ENCODE assay signal across 8 cellular contexts in genomic region chr6:33430991-33431879, GRCh38. TPM values are rescaled to one million over a fixed set of nuclear protein-coding genes. Genes with fewer than 3 reads are reported as not detected.
DNase-seq lines count a peak whose midpoint lies in the region; ATAC-seq and TF ChIP-seq lines count a peak whose summit lies in the region.

No MANE protein-coding gene starts in this region.

- peak overlapping the region; percentile 13 for H3K9ac ChIP-seq in endodermal cell (ENCODE audit: extremely low read depth, low read length, poor library complexity, severe bottlenecking)

- no peaks in the 10 kb centered on the region for H3K9me3 Mint-ChIP-seq in activated CD8-positive, alpha-beta T cell treated with anti-CD3 and anti-CD28 coated beads for 36 hours
- no peaks in the 10 kb centered on the region for H3K9me3 Mint-ChIP-seq in endodermal cell
- H3K9me3 Mint-ChIP-seq in naive thymus-derived CD8-positive, alpha-beta T cell = no peaks in the 10 kb centered on the region

- H3K27ac ChIP-seq in endodermal cell (ENCODE audit: low read depth, low read length) (peak overlapping the region; percentile 82), stomach (peak overlapping the region in 2 of 5 donors; percentile 65 to 82)

- peak overlapping the region; percentile 88 for H3K4me3 Mint-ChIP-seq in activated CD8-positive, alpha-beta T cell treated with anti-CD3 and anti-CD28 coated beads for 36 hours
- H3K4me3 Mint-ChIP-seq in endodermal cell = peak overlapping the region; percentile 51
- H3K4me3 Mint-ChIP-seq in naive thymus-derived CD8-positive, alpha-beta T cell = peak overlapping the region; percentile 85 to 94 (median 92)

- intact Hi-C loops in activated CD8-positive, alpha-beta T cell treated with anti-CD3 and anti-CD28 coated beads for 36 hours (cut with micrococcal nuclease) = no loop called here
- intact Hi-C loops in stomach (cut with DNase I; ENCODE audit: low total_unique reads) = no loop called here

- no peak for TF ChIP-seq CTCF in activated CD8-positive, alpha-beta T cell treated with anti-CD3 and anti-CD28 coated beads for 36 hours (IDR thresholded peaks at IDR 0.05)
- TF ChIP-seq CTCF in endodermal cell (conservative IDR thresholded peaks at IDR 0.05) (peak; percentile 32), stomach (IDR thresholded peaks at IDR 0.05) (no peak)

- no peak for TF ChIP-seq POLR2A in stomach (IDR thresholded peaks at IDR 0.05)

- no peaks in the 10 kb centered on the region for H3K9me3 ChIP-seq in endodermal cell (ENCODE audit: control insufficient read depth, low read length)
- H3K9me3 ChIP-seq in stomach = no peaks in the 10 kb centered on the region

- POLR2A ChIA-PET in activated CD8-positive, alpha-beta T cell treated with anti-CD3 and anti-CD28 coated beads for 36 hours (lab: Charles Lee) = interaction anchor here (0.7 to 3.4 kb wide), 12 partner anchors 9 to 160 kb away, joined by 3 to 46 read pairs (median 4); partner anchors contain the start of genes B3GALT4, CUTA, PFDN6 and RPS18
- POLR2A ChIA-PET in naive thymus-derived CD8-positive, alpha-beta T cell (lab: Charles Lee) = interaction anchor here (0.7 to 5.7 kb wide), 26 partner anchors 9 to 460 kb away, joined by 3 to 58 read pairs (median 8); partner anchors contain the start of genes B3GALT4, BAK1, CUTA and KIFC1

- H3K4me1 Mint-ChIP-seq in activated CD8-positive, alpha-beta T cell treated with anti-CD3 and anti-CD28 coated beads for 36 hours (ENCODE audit: low read depth) = peaks cover 60% of the 10 kb centered on the region
- peaks cover 62% of the 10 kb centered on the region for H3K4me1 Mint-ChIP-seq in endodermal cell
- H3K4me1 Mint-ChIP-seq in naive thymus-derived CD8-positive, alpha-beta T cell = peaks cover 55 to 74% (median 64%) of the 10 kb centered on the region in 4 donors

- peak; percentile 93 for DNase-seq in AG08396 (ENCODE audit: low spot score)
- DNase-seq in NCI-H510A (lab: John Stamatoyannopoulos, UW) = peak; percentile 74
- peak; percentile 93 for DNase-seq in activated CD8-positive, alpha-beta T cell treated with anti-CD3 and anti-CD28 coated beads for 36 hours
- peak; percentile 95 for DNase-seq in endodermal cell
- DNase-seq in naive thymus-derived CD8-positive, alpha-beta T cell = peak; percentile 78 to 96 (median 89)
- DNase-seq in stomach = peak; percentile 43

- H3K4me1 ChIP-seq in endodermal cell (ENCODE audit: control insufficient read depth, insufficient read depth, low read length) = peaks cover 11% of the 10 kb centered on the region
- H3K4me1 ChIP-seq in stomach = peaks cover 29 to 77% (median 54%) of the 10 kb centered on the region in 4 donors

- H3K36me3 ChIP-seq in endodermal cell (ENCODE audit: control insufficient read depth, insufficient read depth, low read length) (peaks cover 11% of the 10 kb centered on the region), stomach (peaks cover 13 to 23% (median 13%) of the 10 kb centered on the region in 4 donors)

- peaks cover 22% of the 10 kb centered on the region for H3K36me3 Mint-ChIP-seq in activated CD8-positive, alpha-beta T cell treated with anti-CD3 and anti-CD28 coated beads for 36 hours (ENCODE audit: low read depth)
- peaks cover 19% of the 10 kb centered on the region for H3K36me3 Mint-ChIP-seq in endodermal cell (ENCODE audit: low read depth)
- peaks cover 0 to 23% (median 0%) of the 10 kb centered on the region in 3 donors for H3K36me3 Mint-ChIP-seq in naive thymus-derived CD8-positive, alpha-beta T cell

- no peak for TF ChIP-seq EP300 in stomach (IDR thresholded peaks at IDR 0.05)

- ATAC-seq in GM19023 (IDR thresholded peaks at IDR 0.05; ENCODE audit: unreplicated experiment) = peak; percentile 49
- ATAC-seq in activated CD8-positive, alpha-beta T cell treated with anti-CD3 and anti-CD28 coated beads for 36 hours = peak; percentile 70
- ATAC-seq in naive thymus-derived CD8-positive, alpha-beta T cell = peak; percentile 59 to 72
- no peak for ATAC-seq in HG03159 (IDR thresholded peaks at IDR 0.05; ENCODE audit: unreplicated experiment)

- 6 to 9% methylated on average over 8 to 12 of the region's 12 CpGs for WGBS in endodermal cell (ENCODE audit: insufficient coverage in 1 of 2, insufficient read length in 1 of 2), 2 experiments
- WGBS in stomach, 5 donors = 12 to 24% (median 21%) methylated on average over 9 to 12 of the region's 12 CpGs

- CTCF ChIA-PET in activated CD8-positive, alpha-beta T cell treated with anti-CD3 and anti-CD28 coated beads for 36 hours (lab: Charles Lee) = interaction anchor here (0.7 to 2.1 kb wide), 14 partner anchors 9 to 563 kb away, joined by 3 to 11 read pairs (median 3); partner anchors contain the start of genes VPS52 and ZBTB9

- peak overlapping the region; percentile 91 for H3K27ac Mint-ChIP-seq in activated CD8-positive, alpha-beta T cell treated with anti-CD3 and anti-CD28 coated beads for 36 hours
- H3K27ac Mint-ChIP-seq in endodermal cell = peak overlapping the region; percentile 81
- H3K27ac Mint-ChIP-seq in naive thymus-derived CD8-positive, alpha-beta T cell = peak overlapping the region; percentile 88 to 99 (median 96)

- H3K27me3 Mint-ChIP-seq in activated CD8-positive, alpha-beta T cell treated with anti-CD3 and anti-CD28 coated beads for 36 hours = no peaks in the 10 kb centered on the region
- no peaks in the 10 kb centered on the region for H3K27me3 Mint-ChIP-seq in endodermal cell (ENCODE audit: insufficient read depth)
- H3K27me3 Mint-ChIP-seq in naive thymus-derived CD8-positive, alpha-beta T cell = no peaks in the 10 kb centered on the region

- H3K4me3 ChIP-seq in endodermal cell (ENCODE audit: low read length) (peak overlapping the region; percentile 37), stomach (peak overlapping the region; percentile 7 to 29 (median 20))

- H3K27me3 ChIP-seq in endodermal cell (ENCODE audit: control insufficient read depth, insufficient read depth, low read length, poor library complexity, severe bottlenecking) (no peaks in the 10 kb centered on the region), stomach (no peaks in the 10 kb centered on the region)

RNA-seq across cellular contexts. Expression of gene SYNGAP1, which starts 11.4 kb away (rescaled TPM):
- 10 to 100 TPM; 57.9 to 67.0 TPM for total RNA-seq in activated CD8-positive, alpha-beta T cell treated with anti-CD3 and anti-CD28 coated beads for 36 hours
- total RNA-seq in endodermal cell (10 to 100 TPM; 90.2 to 94.2 TPM), stomach (10 to 100 TPM in 2 of 5 donors, 1 to 10 TPM in 2, under 1 TPM in 1; 0.58 to 78.8 (median 7.7) TPM)
- polyA plus RNA-seq in endodermal cell (2013, experiment 1 of 2) = 63.4 TPM
- 54.7 TPM for polyA plus RNA-seq in endodermal cell (2013, experiment 2 of 2)
- 10 to 100 TPM; 57.0 to 66.6 TPM for total RNA-seq in naive thymus-derived CD8-positive, alpha-beta T cell
- 1 to 10 TPM in 2 of 3 donors, under 1 TPM in 1; 0.38 to 1.9 (median 1.4) TPM for polyA plus RNA-seq in naive thymus-derived CD8-positive, alpha-beta T cell
- 1 to 10 TPM; 3.9 to 5.6 (median 4.0) TPM for polyA plus RNA-seq in stomach

RNA-seq across cellular contexts. Expression of gene CUTA, which starts 13.3 kb away (rescaled TPM):
- 100 to 1,000 TPM; 155 to 160 TPM for total RNA-seq in activated CD8-positive, alpha-beta T cell treated with anti-CD3 and anti-CD28 coated beads for 36 hours
- total RNA-seq in endodermal cell (100 to 1,000 TPM; 198 to 219 TPM), stomach (100 to 1,000 TPM in 3 of 5 donors, 10 to 100 TPM in 2; 12.8 to 203 (median 101) TPM)
- 232 TPM for polyA plus RNA-seq in endodermal cell (2013, experiment 1 of 2)
- polyA plus RNA-seq in endodermal cell (2013, experiment 2 of 2) = 195 TPM
- 100 to 1,000 TPM; 198 to 201 TPM for total RNA-seq in naive thymus-derived CD8-positive, alpha-beta T cell
- 100 to 1,000 TPM; 338 to 441 (median 385) TPM for polyA plus RNA-seq in naive thymus-derived CD8-positive, alpha-beta T cell
- polyA plus RNA-seq in stomach = 100 to 1,000 TPM; 162 to 233 (median 165) TPM

RNA-seq across cellular contexts. Expression of gene PHF1, which starts 20.4 kb away (rescaled TPM):
- 10 to 100 TPM; 31.9 to 32.6 TPM for total RNA-seq in activated CD8-positive, alpha-beta T cell treated with anti-CD3 and anti-CD28 coated beads for 36 hours
- total RNA-seq in endodermal cell (10 to 100 TPM; 71.4 to 75.7 TPM), stomach (100 to 1,000 TPM in 1 of 5 donors, 10 to 100 TPM in 4; 22.0 to 125 (median 70.0) TPM)
- polyA plus RNA-seq in endodermal cell (2013, experiment 1 of 2) = 71.2 TPM
- polyA plus RNA-seq in endodermal cell (2013, experiment 2 of 2) = 61.2 TPM
- 100 to 1,000 TPM; 213 to 223 TPM for total RNA-seq in naive thymus-derived CD8-positive, alpha-beta T cell
- 10 to 100 TPM; 44.3 to 71.4 (median 45.3) TPM for polyA plus RNA-seq in naive thymus-derived CD8-positive, alpha-beta T cell
- polyA plus RNA-seq in stomach = 10 to 100 TPM; 56.3 to 99.9 (median 68.7) TPM

RNA-seq across cellular contexts. Expression of gene ZBTB9, which starts 23.1 kb away (rescaled TPM):
- total RNA-seq in activated CD8-positive, alpha-beta T cell treated with anti-CD3 and anti-CD28 coated beads for 36 hours = 1 to 10 TPM; 7.8 to 8.7 TPM
- total RNA-seq in endodermal cell = 10 to 100 TPM; 18.0 to 20.6 TPM
- polyA plus RNA-seq in endodermal cell (2013, experiment 1 of 2) = 14.1 TPM
- polyA plus RNA-seq in endodermal cell (2013, experiment 2 of 2) = 12.5 TPM
- total RNA-seq in naive thymus-derived CD8-positive, alpha-beta T cell = 10 to 100 TPM; 10.6 to 11.9 TPM
- polyA plus RNA-seq in naive thymus-derived CD8-positive, alpha-beta T cell = 10 to 100 TPM in 1 of 3 donors, 1 to 10 TPM in 2; 3.7 to 10.4 (median 6.4) TPM
- total RNA-seq in stomach = 1 to 10 TPM in 3 of 5 donors, under 1 TPM in 1, not detected in 1; 0.45 to 7.8 (median 3.1) TPM
- polyA plus RNA-seq in stomach = 1 to 10 TPM; 2.4 to 4.2 (median 2.6) TPM

RNA-seq across cellular contexts. Expression of gene KIFC1, which starts 39.6 kb away (rescaled TPM):
- 10 to 100 TPM; 93.4 to 96.0 TPM for total RNA-seq in activated CD8-positive, alpha-beta T cell treated with anti-CD3 and anti-CD28 coated beads for 36 hours
- total RNA-seq in endodermal cell = 10 to 100 TPM; 56.6 to 94.3 TPM
- polyA plus RNA-seq in endodermal cell (2013, experiment 1 of 2) = 99.2 TPM
- 95.4 TPM for polyA plus RNA-seq in endodermal cell (2013, experiment 2 of 2)
- total RNA-seq in naive thymus-derived CD8-positive, alpha-beta T cell = 1 to 10 TPM in 1 of 2 experiments, under 1 TPM in 1; 0.60 to 1.2 TPM
- polyA plus RNA-seq in naive thymus-derived CD8-positive, alpha-beta T cell = under 1 TPM in 2 of 3 donors, not detected in 1; 0.26 to 0.46 TPM
- total RNA-seq in stomach = 10 to 100 TPM in 1 of 5 donors, 1 to 10 TPM in 3, not detected in 1; 4.2 to 15.4 (median 6.7) TPM
- 1 to 10 TPM in 2 of 3 donors, under 1 TPM in 1; 0.46 to 9.9 (median 5.4) TPM for polyA plus RNA-seq in stomach

Comparison
In these comparisons a context has a peak if more than half of its experiments do, and no peak if none do; other contexts are left out.
1. DNase-seq: peak in every context shown above with its lines; median percentile 95 in endodermal cell; 93 in AG08396; 93 in activated CD8-positive, alpha-beta T cell treated with anti-CD3 and anti-CD28 coated beads for 36 hours; 89 in naive thymus-derived CD8-positive, alpha-beta T cell; 74 in NCI-H510A; 43 in stomach.